In the genomic region with DNA sequence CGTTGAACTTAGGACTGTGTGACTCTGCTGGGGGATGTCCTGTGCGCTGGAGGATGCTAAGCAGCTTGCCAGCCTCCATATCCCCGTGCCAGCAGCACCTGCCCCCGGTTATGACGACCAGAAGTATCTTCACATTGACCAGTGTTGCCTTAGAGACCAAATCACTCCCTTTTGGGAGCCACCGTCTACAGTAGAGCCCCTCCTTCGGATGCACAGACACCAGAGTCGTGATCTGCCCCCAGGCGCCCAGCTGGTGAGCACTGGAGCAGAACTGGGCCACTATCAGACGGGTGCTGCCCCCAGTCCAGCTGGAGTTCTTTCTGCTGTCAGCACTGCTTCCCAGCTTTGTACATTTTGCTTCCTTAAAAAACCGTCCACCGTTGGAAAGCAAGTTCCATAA, we compare ENCODE assay signal across 1 cellular context.
TF ChIP-seq lines count a peak whose summit lies in the region.

No MANE protein-coding gene starts in this region.

TF ChIP-seq in HepG2, 621 proteins besides CTCF, POLR2A, EP300 and RAD21:
- no peak for TF ChIP-seq ZNF775 (CRISPR knock-in tag; IDR thresholded peaks at IDR 0.05; ENCODE audit: borderline replicate concordance)
- peak; percentile 31 for TF ChIP-seq RBM22 (optimal IDR thresholded peaks at IDR 0.05; ENCODE audit: low read length)
- TF ChIP-seq RXRA (CRISPR knock-in tag; IDR thresholded peaks at IDR 0.05), result no peak
- no peak for TF ChIP-seq ZNF230 (CRISPR knock-in tag; IDR thresholded peaks at IDR 0.05)
